In genomic region chr2:208820289-208820688, GRCh38 we compare ENCODE assay signal across 9 cellular contexts.
DNase-seq lines count a peak whose midpoint lies in the region; ATAC-seq and TF ChIP-seq lines count a peak whose summit lies in the region.
"Had no signal": no experiment of that assay in that cellular context is flagged by ENCODE, and none has a peak within 500 bp of the region (broad histone marks: within the 10 kb centered on the region; RNA-seq: fewer than 3 reads in every experiment).

No MANE protein-coding gene starts in this region.

- no peaks in the 10 kb centered on the region for H3K36me3 ChIP-seq in kidney epithelial cell (ENCODE audit: control insufficient read depth, insufficient read depth, low read length)

- H3K27ac Mint-ChIP-seq in activated CD4-positive, alpha-beta T cell treated with anti-CD3 and anti-CD28 coated beads, Interleukin-2, amount 10 ng/mL, durations not matched to agents 24 days and 14 days = no peak overlapping the region
- H3K27ac Mint-ChIP-seq: IgD-negative memory B cell had no signal

- ATAC-seq in GM18907 (IDR thresholded peaks at IDR 0.05; ENCODE audit: unreplicated experiment) = peak; percentile 99
- peak; percentile 87 for ATAC-seq in HG03108 (IDR thresholded peaks at IDR 0.05; ENCODE audit: unreplicated experiment)

- no peaks in the 10 kb centered on the region for H3K27me3 ChIP-seq in kidney epithelial cell (ENCODE audit: control insufficient read depth, insufficient read depth, low read length)

- no peaks in the 10 kb centered on the region for H3K27me3 Mint-ChIP-seq in activated CD4-positive, alpha-beta T cell treated with anti-CD3 and anti-CD28 coated beads, Interleukin-2, amount 10 ng/mL, durations not matched to agents 24 days and 14 days
- H3K27me3 Mint-ChIP-seq: IgD-negative memory B cell had no signal

- H3K36me3 Mint-ChIP-seq in activated CD4-positive, alpha-beta T cell treated with anti-CD3 and anti-CD28 coated beads, Interleukin-2, amount 10 ng/mL, durations not matched to agents 24 days and 14 days (ENCODE audit: low read depth) = no peaks in the 10 kb centered on the region
- H3K36me3 Mint-ChIP-seq: IgD-negative memory B cell had no signal

- intact Hi-C loops in activated CD4-positive, alpha-beta T cell treated with anti-CD3 and anti-CD28 coated beads, Interleukin-2, amount 10 ng/mL, durations not matched to agents 24 days and 14 days (cut with micrococcal nuclease) = no loop called here

- no peak overlapping the region for H3K4me3 Mint-ChIP-seq in activated CD4-positive, alpha-beta T cell treated with anti-CD3 and anti-CD28 coated beads, Interleukin-2, amount 10 ng/mL, durations not matched to agents 24 days and 14 days
- H3K4me3 Mint-ChIP-seq: IgD-negative memory B cell had no signal

- H3K4me3 ChIP-seq in kidney epithelial cell (ENCODE audit: low read depth, low read length) = no peak overlapping the region

- no peaks in the 10 kb centered on the region for H3K4me1 Mint-ChIP-seq in activated CD4-positive, alpha-beta T cell treated with anti-CD3 and anti-CD28 coated beads, Interleukin-2, amount 10 ng/mL, durations not matched to agents 24 days and 14 days
- H3K4me1 Mint-ChIP-seq: IgD-negative memory B cell had no signal

- no peaks in the 10 kb centered on the region for H3K9me3 Mint-ChIP-seq in activated CD4-positive, alpha-beta T cell treated with anti-CD3 and anti-CD28 coated beads, Interleukin-2, amount 10 ng/mL, durations not matched to agents 24 days and 14 days

- peak; percentile 28 for TF ChIP-seq CTCF in kidney epithelial cell (IDR thresholded peaks at IDR 0.05; ENCODE audit: insufficient read depth, low read length, poor library complexity, severe bottlenecking)

- DNase-seq in NCI-H774 (lab: John Stamatoyannopoulos, UW) = peak; percentile 7
- peak; percentile 21 for DNase-seq in kidney epithelial cell (ENCODE audit: low read depth)
- no peak for DNase-seq in stimulated activated naive CD4-positive, alpha-beta T cell treated with Interleukin-2 at 50 U/mL for 16 hours (lab: John Stamatoyannopoulos, UW)
- no peak for DNase-seq in HPDE6-E6E7 (ENCODE audit: extremely low spot score)
- no peak for DNase-seq in NCI-H226
- DNase-seq in activated CD4-positive, alpha-beta T cell treated with anti-CD3 and anti-CD28 coated beads, Interleukin-2, amount 10 ng/mL, durations not matched to agents 24 days and 14 days = no peak

Comparison
In these comparisons a context has a peak if more than half of its experiments do, and no peak if none do; other contexts are left out.
1. DNase-seq: peak in NCI-H774 (single experiment) and kidney epithelial cell (single experiment); none in stimulated activated naive CD4-positive, alpha-beta T cell treated with Interleukin-2 at 50 U/mL for 16 hours (single experiment), HPDE6-E6E7 (single experiment), NCI-H226 (single experiment) and activated CD4-positive, alpha-beta T cell treated with anti-CD3 and anti-CD28 coated beads, Interleukin-2, amount 10 ng/mL, durations not matched to agents 24 days and 14 days (single experiment).